In the genomic region with DNA sequence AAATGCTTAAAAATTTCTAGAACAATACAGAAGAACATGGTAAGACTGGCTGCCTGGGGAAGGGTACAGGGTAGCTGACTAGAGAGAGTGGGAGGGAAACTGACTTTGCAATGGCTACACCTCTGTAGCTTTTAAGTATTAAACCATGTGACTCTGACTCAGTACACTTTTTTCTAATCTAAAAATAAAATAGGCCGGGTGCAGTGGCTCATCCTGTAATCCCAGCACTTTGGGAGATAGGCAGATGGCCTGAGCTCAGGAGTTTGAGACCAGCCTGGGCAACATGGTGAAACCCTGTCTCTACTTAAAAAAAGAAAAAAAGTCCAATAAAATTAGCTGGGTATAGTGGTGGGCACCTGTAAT, we compare ENCODE assay signal across 9 cellular contexts. TPM values are rescaled to one million over a fixed set of nuclear protein-coding genes. Genes with fewer than 3 reads are reported as not detected.
DNase-seq lines count a peak whose midpoint lies in the region; ATAC-seq and TF ChIP-seq lines count a peak whose summit lies in the region.
"Had no signal": no experiment of that assay in that cellular context is flagged by ENCODE, and none has a peak within 500 bp of the region (broad histone marks: within the 10 kb centered on the region; RNA-seq: fewer than 3 reads in every experiment).

No MANE protein-coding gene starts in this region.

- H3K4me3 ChIP-seq in SK-N-SH (ENCODE audit: low read depth in 2 of 2, low read length in 1 of 2) (no peak overlapping the region), fibroblast of lung (replicated peaks in 1 of 4; ENCODE audit: control extremely low read depth in 1 of 4, insufficient read depth in 1 of 4, low read depth in 3 of 4, low read length in 4 of 4) (no peak overlapping the region)

- H3K9ac ChIP-seq in SK-N-SH (peak overlapping the region; percentile 44; the same call in 1 of the 2 replicates), fibroblast of lung (ENCODE audit: insufficient read depth, low read length) (no peak overlapping the region)
- H3K9ac ChIP-seq: KMS-11 had no signal

- intact Hi-C loops in sciatic nerve (cut with DNase I), result no loop called here

- H3K36me3 ChIP-seq in SK-N-SH (replicated peaks in 1 of 2; ENCODE audit: control insufficient read depth in 1 of 2, insufficient read depth in 2 of 2, low read length in 1 of 2) (no peaks in the 10 kb centered on the region), fibroblast of lung (ENCODE audit: control insufficient read depth, insufficient read depth, low read length) (no peaks in the 10 kb centered on the region)

- peak overlapping the region; percentile 38 for H3K4me2 ChIP-seq in SK-N-SH
- peak overlapping the region; percentile 51 for H3K4me2 ChIP-seq in fibroblast of lung (ENCODE audit: extremely low read depth, insufficient read depth, low read length)
- H3K4me2 ChIP-seq: KMS-11 had no signal

- DNase-seq in ELR (ENCODE audit: low read depth) (peak; percentile 63), SK-N-SH (no peak), fibroblast of lung (ENCODE audit: low read depth in 2 of 2) (peak; percentile 74 to 87), sciatic nerve (ENCODE audit: low spot score) (no peak), NCI-H1417 (lab: John Stamatoyannopoulos, UW) (no peak), NCI-H2107 (lab: John Stamatoyannopoulos, UW) (no peak)
- DNase-seq in activated naive CD8-positive, alpha-beta T cell treated with anti-CD3 and anti-CD28 coated beads for 36 hours, result no peak

- H3K79me2 ChIP-seq in SK-N-SH (ENCODE audit: insufficient read depth) (peaks cover 59% of the 10 kb centered on the region), fibroblast of lung (ENCODE audit: control insufficient read depth, insufficient read depth, low read length) (peaks cover 5% of the 10 kb centered on the region)

- H3K4me3 Mint-ChIP-seq in activated naive CD8-positive, alpha-beta T cell treated with anti-CD3 and anti-CD28 coated beads for 36 hours, result no peak overlapping the region

- peaks cover 2% of the 10 kb centered on the region for H3K4me1 Mint-ChIP-seq in activated naive CD8-positive, alpha-beta T cell treated with anti-CD3 and anti-CD28 coated beads for 36 hours

- ATAC-seq in sciatic nerve, result peak; percentile 22
- ATAC-seq in GM21360 (IDR thresholded peaks at IDR 0.05; ENCODE audit: unreplicated experiment), result no peak

- H3K27ac Mint-ChIP-seq in activated naive CD8-positive, alpha-beta T cell treated with anti-CD3 and anti-CD28 coated beads for 36 hours, result no peak overlapping the region

- no peaks in the 10 kb centered on the region for H3K27me3 ChIP-seq in SK-N-SH (ENCODE audit: insufficient read depth)
- no peaks in the 10 kb centered on the region for H3K27me3 ChIP-seq in fibroblast of lung (ENCODE audit: control insufficient read depth, insufficient read depth, low read length)

- H3K36me3 Mint-ChIP-seq in activated naive CD8-positive, alpha-beta T cell treated with anti-CD3 and anti-CD28 coated beads for 36 hours, result no peaks in the 10 kb centered on the region

- WGBS in SK-N-SH (ENCODE audit: low lambda C conversion rate), result 15% methylated on average over 1 of the region's 1 CpG

- peaks cover 3% of the 10 kb centered on the region for H3K27me3 Mint-ChIP-seq in activated naive CD8-positive, alpha-beta T cell treated with anti-CD3 and anti-CD28 coated beads for 36 hours

- no peak for TF ChIP-seq EP300 in SK-N-SH (IDR thresholded peaks at IDR 0.05; ENCODE audit: borderline replicate concordance in 1 of 2, low read depth in 1 of 2, low read length in 1 of 2)

- TF ChIP-seq CTCF in SK-N-SH (IDR thresholded peaks at IDR 0.05) (no peak), fibroblast of lung (conservative IDR thresholded peaks at IDR 0.05 in 1 of 2, IDR thresholded peaks at IDR 0.05 in 1 of 2; ENCODE audit: low read depth in 1 of 2, low read length in 2 of 2) (no peak)

- H3K9me3 ChIP-seq in SK-N-SH (no peaks in the 10 kb centered on the region), fibroblast of lung (ENCODE audit: control insufficient read depth, insufficient read depth, low read depth, low read length) (no peaks in the 10 kb centered on the region)

- H3F3A ChIP-seq in SK-N-SH (replicated peaks; ENCODE audit: insufficient read depth), result peaks cover 43% of the 10 kb centered on the region

- POLR2A ChIA-PET in SK-N-SH (lab: Yijun Ruan, JAX), result no interaction called here

- H3K9me3 Mint-ChIP-seq in activated naive CD8-positive, alpha-beta T cell treated with anti-CD3 and anti-CD28 coated beads for 36 hours, result peaks cover 2% of the 10 kb centered on the region

- H3K9me2 ChIP-seq in SK-N-SH, result no peaks in the 10 kb centered on the region

- CTCF ChIA-PET in SK-N-SH (lab: Yijun Ruan, JAX), result interaction anchor here (1.2 kb wide), 1 partner anchor 17 kb away, joined by 3 read pairs; no protein-coding TSS in a partner anchor

- no peak for TF ChIP-seq RAD21 in SK-N-SH (IDR thresholded peaks at IDR 0.05; ENCODE audit: low read length)

- H4K20me1 ChIP-seq in SK-N-SH (ENCODE audit: insufficient read depth) (no peaks in the 10 kb centered on the region), fibroblast of lung (ENCODE audit: control insufficient read depth, extremely low read depth, insufficient read depth, low read length) (no peaks in the 10 kb centered on the region)

- H3K27ac ChIP-seq in SK-N-SH (ENCODE audit: low read depth in 2 of 2, low read length in 1 of 2), result peak overlapping the region in 1 of 2 experiments; percentile 96; a peak in 2 of 4 replicates
- peak overlapping the region; percentile 89 for H3K27ac ChIP-seq in fibroblast of lung (ENCODE audit: insufficient read depth, low read length)
- H3K27ac ChIP-seq: KMS-11 had no signal

- no peak overlapping the region for H2AFZ ChIP-seq in SK-N-SH (ENCODE audit: low read depth)
- H2AFZ ChIP-seq in fibroblast of lung (ENCODE audit: low read length), result no peak overlapping the region

- peaks cover 8 to 22% of the 10 kb centered on the region in 2 experiments; a peak in 3 of 4 replicates for H3K4me1 ChIP-seq in SK-N-SH (ENCODE audit: control insufficient read depth in 1 of 2, insufficient read depth in 2 of 2, low read depth in 1 of 2, low read length in 1 of 2)
- peaks cover 22% of the 10 kb centered on the region for H3K4me1 ChIP-seq in fibroblast of lung (ENCODE audit: control insufficient read depth, extremely low read depth, insufficient read depth, low read length)

TF ChIP-seq in SK-N-SH, 30 proteins besides CTCF, POLR2A, EP300 and RAD21 (continues in another document):
- TF ChIP-seq, protein P1, sequence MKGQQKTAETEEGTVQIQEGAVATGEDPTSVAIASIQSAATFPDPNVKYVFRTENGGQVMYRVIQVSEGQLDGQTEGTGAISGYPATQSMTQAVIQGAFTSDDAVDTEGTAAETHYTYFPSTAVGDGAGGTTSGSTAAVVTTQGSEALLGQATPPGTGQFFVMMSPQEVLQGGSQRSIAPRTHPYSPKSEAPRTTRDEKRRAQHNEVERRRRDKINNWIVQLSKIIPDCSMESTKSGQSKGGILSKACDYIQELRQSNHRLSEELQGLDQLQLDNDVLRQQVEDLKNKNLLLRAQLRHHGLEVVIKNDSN (IDR thresholded peaks at IDR 0.05; ENCODE audit: borderline replicate concordance, low read depth), result peak; percentile 61; the same call in 1 of the 2 replicates
- TF ChIP-seq NRF1 (IDR thresholded peaks at IDR 0.05; ENCODE audit: low read depth, low read length) (no peak), REST (IDR thresholded peaks at IDR 0.05; ENCODE audit: low read depth, low read length) (no peak), FOXJ3 (CRISPR knock-in tag; IDR thresholded peaks at IDR 0.05) (no peak), MEF2A (IDR thresholded peaks at IDR 0.05; ENCODE audit: borderline replicate concordance, low read depth) (peak; percentile 51; the same call in 1 of the 2 replicates), RFX5 (IDR thresholded peaks at IDR 0.05; ENCODE audit: low read length) (no peak), TCF12 (IDR thresholded peaks at IDR 0.05) (no peak)

RNA-seq across cellular contexts. Expression of gene ATP9A, which starts 18.5 kb away (rescaled TPM):
- 11.0 and 12.7 TPM in 2 replicates for polyA plus RNA-seq in SK-N-SH (2012; rRNA removed)
- 8.1 and 11.0 TPM in 2 replicates for polyA plus RNA-seq in SK-N-SH (2012; cell fraction: cytosol; rRNA removed)
- 8.0 and 10.3 TPM in 2 replicates for polyA plus RNA-seq in SK-N-SH (2012; cell fraction: nucleus; rRNA removed)
- 53.7 and 96.3 TPM in 2 replicates for total RNA-seq in fibroblast of lung
- polyA plus RNA-seq in fibroblast of lung, result 23.3 and 28.3 TPM in 2 replicates
- 24.5 and 25.4 TPM in 2 replicates for polyA plus RNA-seq in fibroblast of lung (2012)
- polyA minus RNA-seq in fibroblast of lung (ENCODE audit: low replicate concordance), result 68.6 and 96.0 TPM in 2 replicates
- total RNA-seq in sciatic nerve, result 42.8 TPM
- under 1 TPM; 0.18 to 0.21 TPM for total RNA-seq in activated naive CD8-positive, alpha-beta T cell treated with anti-CD3 and anti-CD28 coated beads for 36 hours

RNA-seq across cellular contexts. Expression of gene SALL4, which starts 52.7 kb away (rescaled TPM):
- polyA plus RNA-seq in SK-N-SH (2012; rRNA removed) (0.82 and 1.2 TPM in 2 replicates), fibroblast of lung (0.15 and 0.32 TPM in 2 replicates)
- 0.39 and 0.72 TPM in 2 replicates for polyA plus RNA-seq in SK-N-SH (2012; cell fraction: cytosol; rRNA removed)
- 8.7 and 8.9 TPM in 2 replicates for polyA plus RNA-seq in SK-N-SH (2012; cell fraction: nucleus; rRNA removed)
- total RNA-seq in fibroblast of lung (0.51 and 1.5 TPM in 2 replicates), sciatic nerve (2.6 TPM)
- polyA plus RNA-seq in fibroblast of lung (2012), result 0.02 and 0.15 TPM in 2 replicates
- 0.82 TPM in 1 of 2 replicates, not detected in the other for polyA minus RNA-seq in fibroblast of lung (ENCODE audit: low replicate concordance)
- total RNA-seq in activated naive CD8-positive, alpha-beta T cell treated with anti-CD3 and anti-CD28 coated beads for 36 hours, result under 1 TPM; 0.43 to 0.66 TPM

Comparison
In these comparisons a context has a peak if more than half of its experiments do, and no peak if none do; other contexts are left out.
1. DNase-seq: peak in ELR (single experiment) and fibroblast of lung (2 of 2); none in SK-N-SH (single experiment), sciatic nerve (single experiment), activated naive CD8-positive, alpha-beta T cell treated with anti-CD3 and anti-CD28 coated beads for 36 hours (single experiment), NCI-H1417 (0 of 3) and NCI-H2107 (single experiment).
2. RNA of gene ATP9A, which starts 18.5 kb away (total RNA-seq): 53.7 to 96.3 TPM in fibroblast of lung and 42.8 TPM in sciatic nerve (single experiment); 0.18 to 0.21 TPM in activated naive CD8-positive, alpha-beta T cell treated with anti-CD3 and anti-CD28 coated beads for 36 hours; every median in the first group is over 10 times any median in the second.